Comparison of ENCODE assay signal across 22 cellular contexts in the genomic region with DNA sequence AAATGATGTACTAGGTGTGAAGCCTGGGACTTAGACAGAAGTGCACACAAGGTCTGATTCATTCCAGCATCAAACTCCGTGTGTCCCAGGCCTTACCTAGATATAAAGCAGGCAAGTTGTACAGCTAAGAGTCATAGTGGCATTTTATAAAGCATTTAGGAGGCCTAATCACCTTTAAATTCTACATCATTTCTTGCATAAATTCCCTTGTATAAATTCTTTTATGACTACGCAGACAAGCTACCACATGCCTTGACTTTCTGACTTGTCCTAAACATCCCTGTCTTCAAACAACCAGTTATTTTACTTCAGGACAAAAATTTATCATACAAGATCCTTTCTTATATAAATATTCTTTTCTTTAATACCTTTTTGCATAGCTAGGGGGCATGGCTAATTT. TPM values are rescaled to one million over a fixed set of nuclear protein-coding genes. Genes with fewer than 3 reads are reported as not detected.
DNase-seq lines count a peak whose midpoint lies in the region; FAIRE-seq and TF ChIP-seq lines count a peak whose summit lies in the region.
"Had no signal": no experiment of that assay in that cellular context is flagged by ENCODE, and none has a peak within 500 bp of the region (broad histone marks: within the 10 kb centered on the region; RNA-seq: fewer than 3 reads in every experiment).

No MANE protein-coding gene starts in this region.

- H3F3A ChIP-seq in Loucy (ENCODE audit: low read depth), result no peaks in the 10 kb centered on the region

- H3K27me3 ChIP-seq in Loucy (ENCODE audit: insufficient read depth, low read length, poor library complexity, severe bottlenecking) (no peaks in the 10 kb centered on the region), mammary epithelial cell (ENCODE audit: insufficient read depth, low read length) (no peaks in the 10 kb centered on the region), left ventricle myocardium inferior (ENCODE audit: low read depth) (peaks cover 15% of the 10 kb centered on the region)

- no peaks in the 10 kb centered on the region for H3K9me2 ChIP-seq in Loucy (replicated peaks; ENCODE audit: low read depth, low read length)

- dilution Hi-C loops in mammary epithelial cell (cut with HindIII; ENCODE audit: low sequenced_read_pairs), result no loop called here

- H3K4me1 ChIP-seq in Loucy (ENCODE audit: insufficient read depth, low read length, poor library complexity, severe bottlenecking) (peaks cover 18% of the 10 kb centered on the region), mammary epithelial cell (ENCODE audit: insufficient read depth, low read length) (peaks cover 47% of the 10 kb centered on the region), left ventricle myocardium inferior (no peaks in the 10 kb centered on the region), kidney (ENCODE audit: control insufficient read depth in 1 of 2, insufficient read depth in 1 of 2, low read depth in 1 of 2, low read length in 2 of 2) (no peaks in the 10 kb centered on the region)
- H3K4me1 ChIP-seq: BE2C, HAP-1 had no signal

- no peak for FAIRE-seq in kidney (lab: Jason Lieb, UNC)
- FAIRE-seq: D721Med, HTR-8/SVneo had no signal

- no peaks in the 10 kb centered on the region for H4K20me1 ChIP-seq in Loucy (ENCODE audit: insufficient read depth, low read length, poor library complexity, severe bottlenecking)
- no peaks in the 10 kb centered on the region for H4K20me1 ChIP-seq in mammary epithelial cell (ENCODE audit: insufficient read depth, low read length)

- H3K9ac ChIP-seq in Loucy (ENCODE audit: low read depth, low read length, poor library complexity, severe bottlenecking) (no peak overlapping the region), mammary epithelial cell (ENCODE audit: insufficient read depth, low read length) (no peak overlapping the region), kidney (ENCODE audit: low read length in 2 of 2) (no peak overlapping the region)

- no TSS peak for BruUV-seq in mammary epithelial cell (replicated peaks; lab: Mats Ljungman, UMichigan)

- no peak overlapping the region for H2AFZ ChIP-seq in Loucy (ENCODE audit: low read length)
- H2AFZ ChIP-seq in mammary epithelial cell (ENCODE audit: low read depth, low read length), result no peak overlapping the region

- no peak overlapping the region for H3K4me3 ChIP-seq in Loucy (ENCODE audit: low read length, poor library complexity, severe bottlenecking)
- H3K4me3 ChIP-seq in mammary epithelial cell (replicated peaks in 1 of 3; ENCODE audit: insufficient read depth in 1 of 3, low read depth in 2 of 3, low read length in 3 of 3), result no peak overlapping the region
- no peak overlapping the region for H3K4me3 ChIP-seq in fibroblast of mammary gland (ENCODE audit: control insufficient read depth, low read depth, low read length)
- H3K4me3 ChIP-seq in left ventricle myocardium inferior, result no peak overlapping the region
- H3K4me3 ChIP-seq in kidney (ENCODE audit: low read length in 2 of 2), result no peak overlapping the region
- H3K4me3 ChIP-seq: HAP-1 had no signal

- no peaks in the 10 kb centered on the region for H3K79me2 ChIP-seq in Loucy (ENCODE audit: insufficient read depth, low read length)
- H3K79me2 ChIP-seq in mammary epithelial cell (ENCODE audit: insufficient read depth, low read length), result no peaks in the 10 kb centered on the region

- TF ChIP-seq CTCF in Loucy (conservative IDR thresholded peaks at IDR 0.05; ENCODE audit: low read length), result peak; percentile 33; the same call in 1 of the 2 replicates
- no peak for TF ChIP-seq CTCF in mammary epithelial cell (conservative IDR thresholded peaks at IDR 0.05 in 1 of 2, IDR thresholded peaks at IDR 0.05 in 1 of 2; ENCODE audit: extremely low read depth in 1 of 2, insufficient read depth in 1 of 2, low read depth in 1 of 2, low read length in 2 of 2)
- TF ChIP-seq CTCF in fibroblast of mammary gland (conservative IDR thresholded peaks at IDR 0.05; ENCODE audit: control insufficient read depth, insufficient read depth, low read depth, low read length), result peak; percentile 30
- TF ChIP-seq CTCF in left ventricle myocardium inferior (IDR thresholded peaks at IDR 0.05; ENCODE audit: borderline replicate concordance), result no peak
- no peak for TF ChIP-seq CTCF in kidney (IDR thresholded peaks at IDR 0.05; ENCODE audit: borderline replicate concordance, extremely low read depth, insufficient read depth)

- in situ Hi-C loops in mammary epithelial cell (cut with MboI; ENCODE audit: low sequenced_read_pairs in 2 of 2), result no loop called here

- no peak overlapping the region for H3K27ac ChIP-seq in mammary epithelial cell (ENCODE audit: insufficient read depth, low read depth, low read length)
- no peak overlapping the region for H3K27ac ChIP-seq in left ventricle myocardium inferior (replicated peaks)
- H3K27ac ChIP-seq in kidney (ENCODE audit: low read depth in 2 of 2, low read length in 2 of 2), result no peak overlapping the region

- DNase-seq in mammary epithelial cell, result peak; percentile 75
- DNase-seq in fibroblast of mammary gland (ENCODE audit: low read depth), result no peak
- DNase-seq in left ventricle myocardium inferior, result no peak
- DNase-seq in T-helper 9 cell, result no peak
- DNase-seq in stimulated activated CD4-positive, alpha-beta T cell treated with anti-CD3 and anti-CD28 coated beads, Interleukin-4, amount 100 ng/mL, for 4 hours, result no peak
- no peak for DNase-seq in kidney
- DNase-seq: BE2C; DMS53; GOT3; KBM-7; MM.1S; NCI-H2029; NCI-H446 treated with DMSO at 0.1 percent for 48 hours; NCI-H526; NCI-H82; NK-92 treated with Interleukin-12 subunit alpha and Interleukin-12 subunit beta, amount 100 ng/mL, for 24 hours; RPMI8226; SHP77 had no signal

- WGBS in mammary epithelial cell (ENCODE audit: low coverage, missing lambda C conversion rate), result 11% methylated on average over 2 of the region's 2 CpGs

- no peaks in the 10 kb centered on the region; the same call in 1 of the 2 replicates for H3K9me3 ChIP-seq in Loucy (ENCODE audit: insufficient read depth, low read depth, low read length)
- H3K9me3 ChIP-seq in mammary epithelial cell (replicated peaks; ENCODE audit: insufficient read depth, low read length), result no peaks in the 10 kb centered on the region
- H3K9me3 ChIP-seq in left ventricle myocardium inferior (replicated peaks), result no peaks in the 10 kb centered on the region
- H3K9me3 ChIP-seq in kidney (ENCODE audit: control insufficient read depth in 1 of 2, low read length in 2 of 2), result no peaks in the 10 kb centered on the region
- H3K9me3 ChIP-seq: BE2C, HAP-1 had no signal

- no peaks in the 10 kb centered on the region for H3K36me3 ChIP-seq in Loucy (ENCODE audit: insufficient read depth, low read length)
- no peaks in the 10 kb centered on the region for H3K36me3 ChIP-seq in mammary epithelial cell (ENCODE audit: insufficient read depth, low read length)
- H3K36me3 ChIP-seq in left ventricle myocardium inferior, result no peaks in the 10 kb centered on the region
- H3K36me3 ChIP-seq in kidney (ENCODE audit: control insufficient read depth in 1 of 2, insufficient read depth in 2 of 2, low read length in 2 of 2), result no peaks in the 10 kb centered on the region
- H3K36me3 ChIP-seq: BE2C, HAP-1 had no signal

- intact Hi-C loops in mammary epithelial cell (cut with micrococcal nuclease) (loop anchor here (1.0 kb wide), 1 partner anchor 22 kb away; the partner anchor contains the start of gene TMEM255B), left ventricle myocardium inferior (cut with micrococcal nuclease) (no loop called here), kidney (cut with DNase I) (no loop called here)

- H3K4me2 ChIP-seq in Loucy (ENCODE audit: low read depth, low read length, poor library complexity, severe bottlenecking) (no peak overlapping the region), mammary epithelial cell (ENCODE audit: insufficient read depth, low read depth, low read length) (peak overlapping the region; percentile 27)

- CTCF ChIA-PET in mammary epithelial cell (lab: Charles Lee; ENCODE audit: low non-redundant PET), result no interaction called here

RNA-seq across cellular contexts. Expression of gene TMEM255B, which starts 22.5 kb away (rescaled TPM):
- total RNA-seq in mammary epithelial cell, result 10 to 100 TPM in 1 of 2 donors, 1 to 10 TPM in 1; 4.2 to 19.0 TPM
- 8.6 TPM for polyA plus RNA-seq in mammary epithelial cell
- polyA minus RNA-seq in mammary epithelial cell, result 4.3 TPM
- 7.7 TPM for total RNA-seq in left ventricle myocardium inferior
- total RNA-seq in kidney, result 29.3 TPM
- polyA plus RNA-seq in kidney (ENCODE audit: insufficient read depth, low read depth, low replicate concordance), result 11.9 TPM

Comparison
In these comparisons a context has a peak if more than half of its experiments do, and no peak if none do; other contexts are left out.
1. CTCF ChIP-seq: peak in Loucy (single experiment) and fibroblast of mammary gland (single experiment); none in mammary epithelial cell (0 of 2), left ventricle myocardium inferior (single experiment) and kidney (single experiment).